ENCODE assay signal across 8 cellular contexts in genomic region chr3:141412087-141412935, GRCh38. TPM values are rescaled to one million over a fixed set of nuclear protein-coding genes. Genes with fewer than 3 reads are reported as not detected.
DNase-seq lines count a peak whose midpoint lies in the region; ATAC-seq and TF ChIP-seq lines count a peak whose summit lies in the region.

No MANE protein-coding gene starts in this region.

- H3K36me3 Mint-ChIP-seq in osteocyte (ENCODE audit: unreplicated experiment) = peaks cover 36% of the 10 kb centered on the region

- peaks cover 74% of the 10 kb centered on the region for H3K4me1 Mint-ChIP-seq in osteocyte (ENCODE audit: unreplicated experiment)

- peak overlapping the region; percentile 98 for H3K27ac Mint-ChIP-seq in osteocyte (ENCODE audit: unreplicated experiment)

- H3K4me3 Mint-ChIP-seq in osteocyte (ENCODE audit: unreplicated experiment) = peak overlapping the region; percentile 67

- H3K27me3 Mint-ChIP-seq in osteocyte (ENCODE audit: unreplicated experiment) = no peaks in the 10 kb centered on the region

- peak; percentile 40 for DNase-seq in AG20443 (ENCODE audit: low spot score)
- peak; percentile 23 for DNase-seq in NCI-H526 treated with DMSO at 0.1 percent for 48 hours (lab: John Stamatoyannopoulos, UW)
- DNase-seq in activated naive CD4-positive, alpha-beta T cell treated with Interleukin-2 at 50 U/mL for 16 hours = peak; percentile 48
- peak in 1 of 2 donors; percentile 60 for DNase-seq in foreskin keratinocyte
- DNase-seq in osteocyte (ENCODE audit: extremely low spot score, unreplicated experiment) = no peak
- DNase-seq in GM19240 (ENCODE audit: insufficient read length, low spot score) = no peak

- peaks cover 33% of the 10 kb centered on the region for H3K4me1 ChIP-seq in foreskin keratinocyte

- H3K27ac ChIP-seq in foreskin keratinocyte = peak overlapping the region; percentile 87

- no peaks in the 10 kb centered on the region for H3K9me3 Mint-ChIP-seq in osteocyte (ENCODE audit: unreplicated experiment)

- ATAC-seq in GM21367 (IDR thresholded peaks at IDR 0.05; ENCODE audit: unreplicated experiment) (peak; percentile 36), foreskin keratinocyte (peak; percentile 61), HG03175 (IDR thresholded peaks at IDR 0.05; ENCODE audit: unreplicated experiment) (no peak)

- no peak for TF ChIP-seq CTCF in foreskin keratinocyte (conservative IDR thresholded peaks at IDR 0.05)
- TF ChIP-seq CTCF in osteocyte (IDR thresholded peaks at IDR 0.05) = no peak

- H3K27me3 ChIP-seq in foreskin keratinocyte = no peaks in the 10 kb centered on the region

RNA-seq across cellular contexts. Expression of gene ZBTB38, which starts 44.0 kb away (rescaled TPM):
- 58.0 and 59.5 TPM in 2 replicates for total RNA-seq in foreskin keratinocyte
- polyA plus RNA-seq in foreskin keratinocyte = 5.0 and 5.8 TPM in 2 replicates
- 41.8 and 43.9 TPM in 2 replicates for total RNA-seq in osteocyte

Comparison
In these comparisons a context has a peak if more than half of its experiments do, and no peak if none do; other contexts are left out.
1. DNase-seq: peak in AG20443 (single experiment), NCI-H526 treated with DMSO at 0.1 percent for 48 hours (single experiment) and activated naive CD4-positive, alpha-beta T cell treated with Interleukin-2 at 50 U/mL for 16 hours (single experiment); none in osteocyte (single experiment) and GM19240 (single experiment).